17 cellular contexts compared by ENCODE assay signal in the genomic region with DNA sequence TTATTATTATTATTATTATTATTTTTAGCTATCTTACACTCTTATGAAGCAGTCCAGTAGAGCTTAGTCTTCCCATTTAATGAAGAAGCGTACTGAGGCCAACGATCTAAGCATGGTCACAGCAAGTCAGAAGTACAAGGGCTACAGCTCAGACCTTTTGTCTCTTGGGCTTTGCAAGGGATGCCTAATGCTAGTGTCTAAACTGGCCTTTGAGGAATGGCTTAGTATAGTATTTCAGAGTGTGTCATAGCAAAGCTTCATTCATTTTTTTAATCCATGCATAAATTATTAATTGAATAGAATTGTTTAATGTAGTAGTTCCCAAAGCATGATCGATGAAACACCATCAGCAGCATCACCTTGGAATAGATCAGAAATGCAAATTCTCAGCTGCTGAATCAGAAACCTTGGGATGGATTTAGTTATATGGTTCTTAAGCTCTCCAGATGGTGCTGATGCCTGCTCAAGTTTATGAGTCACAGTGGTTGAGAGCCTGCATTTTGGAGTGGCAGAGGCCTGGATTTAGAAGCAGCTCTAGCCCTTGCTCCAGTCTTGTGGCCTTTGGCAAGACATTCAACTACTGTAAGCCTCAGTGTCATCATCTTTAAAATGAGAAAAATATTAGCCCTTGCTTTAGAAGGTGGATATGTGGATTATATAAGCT. TPM values are rescaled to one million over a fixed set of nuclear protein-coding genes. Genes with fewer than 3 reads are reported as not detected.
DNase-seq lines count a peak whose midpoint lies in the region; ATAC-seq and TF ChIP-seq lines count a peak whose summit lies in the region.
"Had no signal": no experiment of that assay in that cellular context is flagged by ENCODE, and none has a peak within 500 bp of the region (broad histone marks: within the 10 kb centered on the region; RNA-seq: fewer than 3 reads in every experiment).

No MANE protein-coding gene starts in this region.

- POLR2A ChIA-PET in BJ (lab: Charles Lee), result interaction anchor here (0.5 kb wide), 1 partner anchor 686 kb away, joined by 10 read pairs; no protein-coding TSS in a partner anchor

- ATAC-seq in activated T-cell treated with anti-CD3 and anti-CD28 coated beads, Interleukin-2, amount 50 U/mL, for 72 hours (replicated peaks in 1 of 2), result no peak

- H3K9me3 Mint-ChIP-seq in activated T-cell treated with anti-CD3 and anti-CD28 coated beads, Interleukin-2, amount 50 U/mL, for 72 hours, result no peaks in the 10 kb centered on the region
- H3K9me3 Mint-ChIP-seq: CD8-positive, alpha-beta memory T cell; naive B cell had no signal

- no peaks in the 10 kb centered on the region; the same call in 1 of the 2 replicates for H3K27me3 ChIP-seq in BJ (ENCODE audit: control insufficient read depth, insufficient read depth, low read length)
- H3K27me3 ChIP-seq: right atrium auricular region had no signal

- no peaks in the 10 kb centered on the region for H3K4me1 Mint-ChIP-seq in activated T-cell treated with anti-CD3 and anti-CD28 coated beads, Interleukin-2, amount 50 U/mL, for 72 hours (ENCODE audit: low read depth)
- H3K4me1 Mint-ChIP-seq: CD8-positive, alpha-beta memory T cell; naive B cell had no signal

- H3K27me3 Mint-ChIP-seq in activated T-cell treated with anti-CD3 and anti-CD28 coated beads, Interleukin-2, amount 50 U/mL, for 72 hours (ENCODE audit: low read depth), result peaks cover 13% of the 10 kb centered on the region

- H3K27ac Mint-ChIP-seq in activated T-cell treated with anti-CD3 and anti-CD28 coated beads, Interleukin-2, amount 50 U/mL, for 72 hours, result no peak overlapping the region

- DNase-seq in BJ (ENCODE audit: low read depth), result peak; percentile 48
- peak; percentile 89 for DNase-seq in LHCN-M2 (ENCODE audit: low read depth)
- DNase-seq in astrocyte of the hippocampus (ENCODE audit: low read depth, low spot score), result peak; percentile 71
- DNase-seq in kidney tubule cell (ENCODE audit: low spot score), result peak; percentile 82
- no peak for DNase-seq in NCI-H1048 (lab: John Stamatoyannopoulos, UW)
- no peak for DNase-seq in activated T-cell treated with anti-CD3 and anti-CD28 coated beads, Interleukin-2, amount 50 U/mL, for 72 hours
- no peak for DNase-seq in NCI-H1105 (lab: John Stamatoyannopoulos, UW)
- DNase-seq in NCI-H2227 (lab: John Stamatoyannopoulos, UW; ENCODE audit: unreplicated experiment), result no peak
- DNase-seq: activated naive CD4-positive, alpha-beta T cell treated with anti-CD3 and anti-CD28 coated beads, Interleukin-2, amount 50 U/mL, for 16 hours; CD8-positive, alpha-beta memory T cell; foreskin melanocyte; naive B cell; NCI-H1092 treated with DMSO at 0.1 percent for 48 hours; NCI-H510A treated with DMSO at 0.1 percent for 48 hours; Right ventricle myocardium superior; stomach had no signal

- H3K4me3 ChIP-seq in BJ (ENCODE audit: low read depth, low read length), result no peak overlapping the region
- H3K4me3 ChIP-seq: right atrium auricular region, stomach had no signal

- no peak for TF ChIP-seq CTCF in BJ (IDR thresholded peaks at IDR 0.05; ENCODE audit: insufficient read depth, low read depth, low read length)

- no peak overlapping the region for H3K4me3 Mint-ChIP-seq in activated T-cell treated with anti-CD3 and anti-CD28 coated beads, Interleukin-2, amount 50 U/mL, for 72 hours
- H3K4me3 Mint-ChIP-seq: CD8-positive, alpha-beta memory T cell; naive B cell had no signal

- H3K36me3 Mint-ChIP-seq in activated T-cell treated with anti-CD3 and anti-CD28 coated beads, Interleukin-2, amount 50 U/mL, for 72 hours (ENCODE audit: insufficient read depth in 2 of 2), result no peaks in the 10 kb centered on the region
- H3K36me3 Mint-ChIP-seq: naive B cell had no signal

- CTCF ChIA-PET in BJ (lab: Yijun Ruan, JAX), result interaction anchor here (0.7 to 1.4 kb wide), 5 partner anchors 8 to 168 kb away, joined by 3 to 8 read pairs (median 4); no protein-coding TSS in a partner anchor

- no peaks in the 10 kb centered on the region for H3K36me3 ChIP-seq in BJ (ENCODE audit: control insufficient read depth, insufficient read depth, low read length)
- H3K36me3 ChIP-seq: right atrium auricular region, stomach had no signal

RNA-seq across cellular contexts. Expression of gene IL12B, which starts 6.1 kb away (rescaled TPM):
- 0.04 TPM in 1 of 2 replicates, not detected in the other for polyA plus RNA-seq in BJ (2011; rRNA removed)
- polyA minus RNA-seq in BJ (2011; rRNA and poly(A)+ RNA removed), result not detected in 2 replicates
- total RNA-seq in LHCN-M2 (2014; rRNA removed), result not detected in 2 replicates
- not detected for polyA plus RNA-seq in LHCN-M2 (2012)
- total RNA-seq in activated T-cell treated with anti-CD3 and anti-CD28 coated beads, Interleukin-2, amount 50 U/mL, for 72 hours, result not detected
- total RNA-seq: CD8-positive, alpha-beta memory T cell; right atrium auricular region; Right ventricle myocardium superior; stomach had no signal
- polyA plus RNA-seq: CD8-positive, alpha-beta memory T cell had no signal

Comparison
In these comparisons a context has a peak if more than half of its experiments do, and no peak if none do; other contexts are left out.
1. DNase-seq: peak in BJ (single experiment), LHCN-M2 (single experiment), astrocyte of the hippocampus (single experiment) and kidney tubule cell (single experiment); none in NCI-H1048 (single experiment), activated T-cell treated with anti-CD3 and anti-CD28 coated beads, Interleukin-2, amount 50 U/mL, for 72 hours (0 of 2), NCI-H1105 (single experiment) and NCI-H2227 (single experiment).